Comparison of ENCODE assay signal across 8 cellular contexts in the genomic region with DNA sequence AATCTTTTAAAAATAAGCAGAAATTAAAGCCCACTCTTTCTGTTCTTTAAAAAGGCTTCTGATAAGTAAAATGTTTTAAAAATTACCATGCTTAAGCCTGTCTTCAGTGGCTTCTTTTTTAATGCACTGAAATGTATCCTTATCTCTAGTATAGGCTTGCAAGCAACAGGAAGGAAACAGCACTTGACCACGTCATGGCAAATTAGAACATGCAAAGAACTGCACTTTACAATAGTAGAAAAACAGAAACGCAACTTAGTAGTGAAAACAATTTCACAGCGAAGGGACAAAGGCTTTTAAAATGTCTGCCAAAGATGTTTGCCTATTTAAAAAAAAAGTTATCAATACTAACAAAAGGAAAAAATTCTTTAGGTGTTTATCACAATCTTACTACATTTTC. TPM values are rescaled to one million over a fixed set of nuclear protein-coding genes. Genes with fewer than 3 reads are reported as not detected.
DNase-seq lines count a peak whose midpoint lies in the region; ATAC-seq and TF ChIP-seq lines count a peak whose summit lies in the region.

No MANE protein-coding gene starts in this region.

- peaks cover 45% of the 10 kb centered on the region for H3K36me3 Mint-ChIP-seq in CD4-positive, alpha-beta T cell (ENCODE audit: low read depth)

- H3K27me3 ChIP-seq in CD4-positive, alpha-beta T cell (ENCODE audit: control insufficient read depth, insufficient read depth, low read length): no peaks in the 10 kb centered on the region
- no peaks in the 10 kb centered on the region for H3K27me3 ChIP-seq in prostate gland (replicated peaks; ENCODE audit: insufficient read depth)

- peaks cover 59% of the 10 kb centered on the region for H3K4me1 Mint-ChIP-seq in CD4-positive, alpha-beta T cell (ENCODE audit: low read depth)

- peaks cover 15% of the 10 kb centered on the region for H3K4me1 ChIP-seq in prostate gland (replicated peaks)

- CTCF ChIA-PET in CD4-positive, alpha-beta T cell (lab: Charles Lee): interaction anchor here (1.5 kb wide), 1 partner anchor 10 kb away, joined by 5 read pairs; no protein-coding TSS in a partner anchor

- H3K4me3 ChIP-seq in prostate gland: no peak overlapping the region

- TF ChIP-seq POLR2A in erythroblast (IDR thresholded peaks at IDR 0.05; ENCODE audit: low read length): peak; percentile 63
- peak; percentile 25 for TF ChIP-seq POLR2A in prostate gland (IDR thresholded peaks at IDR 0.05)

- no peaks in the 10 kb centered on the region for H3K27me3 Mint-ChIP-seq in CD4-positive, alpha-beta T cell

- peak; percentile 65 for ATAC-seq in CD4-positive, alpha-beta T cell (ENCODE audit: poor library complexity)
- ATAC-seq in GM19372 (IDR thresholded peaks at IDR 0.05; ENCODE audit: low read depth, unreplicated experiment) (peak; percentile 74), HG03469 (IDR thresholded peaks at IDR 0.05; ENCODE audit: unreplicated experiment) (peak; percentile 65)
- peak; percentile 63 to 78 for ATAC-seq in activated CD4-positive, CD25-positive, alpha-beta regulatory T cell treated with anti-CD3 and anti-CD28 coated beads, Interleukin-2, amount 50 U/mL, for 24 hours

- no peaks in the 10 kb centered on the region for H3K9me3 ChIP-seq in CD4-positive, alpha-beta T cell (ENCODE audit: control insufficient read depth, low read length)
- no peaks in the 10 kb centered on the region for H3K9me3 ChIP-seq in prostate gland

- H3K36me3 ChIP-seq in prostate gland: no peaks in the 10 kb centered on the region

- POLR2A ChIA-PET in CD4-positive, alpha-beta T cell (lab: Charles Lee): interaction anchor here (0.7 to 8.1 kb wide), 8 partner anchors 10 to 505 kb away, joined by 3 to 152 read pairs (median 4); a partner anchor contains a TSS

- WGBS in prostate gland: 10% methylated on average over 3 of the region's 3 CpGs

- DNase-seq in CD4-positive, alpha-beta T cell: peak in 5 of 10 experiments; percentile 24 to 57 (median 36)
- peak; percentile 86 to 88 for DNase-seq in erythroblast (lab: John Stamatoyannopoulos, UW)
- peak; percentile 52 for DNase-seq in prostate gland (ENCODE audit: low spot score)
- DNase-seq in posterior cingulate gyrus: no peak
- no peak for DNase-seq in EL

- H3K9me3 Mint-ChIP-seq in CD4-positive, alpha-beta T cell: no peaks in the 10 kb centered on the region

- H3K4me3 Mint-ChIP-seq in CD4-positive, alpha-beta T cell: peak overlapping the region; percentile 96

- H3K27ac ChIP-seq in CD4-positive, alpha-beta T cell (ENCODE audit: low read depth, low read length): peak overlapping the region; percentile 87
- H3K27ac ChIP-seq in prostate gland: peak overlapping the region; percentile 63 to 78

- peak overlapping the region; percentile 92 for H3K27ac Mint-ChIP-seq in CD4-positive, alpha-beta T cell

- TF ChIP-seq CTCF in CD4-positive, alpha-beta T cell (IDR thresholded peaks at IDR 0.05): no peak
- TF ChIP-seq CTCF in prostate gland (IDR thresholded peaks at IDR 0.05): no peak

- intact Hi-C loops in CD4-positive, alpha-beta T cell (cut with DNase I, micrococcal nuclease): loop anchor here (1.0 to 10.0 kb wide), 3 partner anchors 8 to 730 kb away; a partner anchor contains a TSS
- intact Hi-C loops in prostate gland (cut with DNase I) (no loop called here), posterior cingulate gyrus (cut with DNase I) (no loop called here)

RNA-seq across cellular contexts. Expression of a gene that starts 36.3 kb away (rescaled TPM):
- total RNA-seq in CD4-positive, alpha-beta T cell: 100 to 1,000 TPM; 354 to 358 TPM
- total RNA-seq in prostate gland: 100 to 1,000 TPM; 108 to 123 TPM

Comparison
In these comparisons a context has a peak if more than half of its experiments do, and no peak if none do; other contexts are left out.
1. DNase-seq: peak in erythroblast (2 of 2) and prostate gland (single experiment); none in posterior cingulate gyrus (0 of 10) and EL (single experiment).
2. intact Hi-C loops: an anchor here in CD4-positive, alpha-beta T cell (1.0 to 10.0 kb wide); none called in prostate gland and posterior cingulate gyrus.
3. Peak in every context shown above with its lines, with median percentiles within 50 percentile points of each other: ATAC-seq.